Comparison of ENCODE assay signal across 24 cellular contexts in the genomic region with DNA sequence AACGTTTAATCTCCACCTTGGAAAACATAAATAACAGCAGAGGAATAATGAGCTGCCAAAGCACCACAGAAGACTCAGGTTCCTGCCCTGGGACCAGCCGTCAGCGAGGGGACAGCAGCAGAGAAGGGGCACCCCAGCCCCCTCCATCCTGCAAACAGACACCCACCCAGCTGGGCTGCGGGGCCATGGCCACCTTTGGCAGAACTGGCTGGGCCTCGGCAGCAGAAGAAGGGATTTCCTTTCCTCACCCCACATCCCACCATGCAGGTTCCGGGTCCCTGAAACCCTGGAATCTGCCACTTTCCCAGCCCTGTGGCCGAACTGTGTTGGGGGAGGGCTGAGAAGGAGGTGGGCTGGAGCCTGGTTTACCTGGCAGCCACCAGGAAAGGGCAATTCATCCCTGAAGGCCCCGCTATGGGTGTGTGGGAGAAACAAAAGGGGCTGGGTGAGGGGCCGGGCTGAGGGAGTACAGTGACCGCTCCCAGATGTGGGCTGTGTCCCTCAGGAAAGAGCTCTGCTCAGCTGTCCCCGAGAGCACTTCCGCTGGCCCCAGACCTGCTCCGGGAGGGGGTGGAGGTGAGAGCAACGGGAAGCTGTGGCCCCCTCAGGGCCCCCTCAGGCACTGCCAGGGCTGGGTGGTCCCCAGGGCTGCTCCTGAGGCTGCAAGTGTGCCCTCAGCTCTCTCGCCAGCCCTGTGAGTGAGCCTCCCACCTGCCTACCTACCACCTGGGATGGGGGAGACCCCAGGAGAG. TPM values are rescaled to one million over a fixed set of nuclear protein-coding genes. Genes with fewer than 3 reads are reported as not detected.
DNase-seq lines count a peak whose midpoint lies in the region; ATAC-seq, FAIRE-seq and TF ChIP-seq lines count a peak whose summit lies in the region.
"Had no signal": no experiment of that assay in that cellular context is flagged by ENCODE, and none has a peak within 500 bp of the region (broad histone marks: within the 10 kb centered on the region; RNA-seq: fewer than 3 reads in every experiment).

No MANE protein-coding gene starts in this region.

- 63% methylated on average over 15 of the region's 15 CpGs for WGBS in right cardiac atrium
- 82 to 91% methylated on average over 15 of the region's 15 CpGs for WGBS in aorta, 2 donors
- 85 to 86% methylated on average over 15 of the region's 15 CpGs for WGBS in lower leg skin, 2 donors

- H3K4me1 ChIP-seq in left ventricle myocardium inferior, result peaks cover 76% of the 10 kb centered on the region
- no peaks in the 10 kb centered on the region for H3K4me1 ChIP-seq in right cardiac atrium (ENCODE audit: control insufficient read depth, insufficient read depth, low read length)
- H3K4me1 ChIP-seq in endothelial cell of umbilical vein (ENCODE audit: control insufficient read depth, extremely low read depth, insufficient read depth, low read length), result peaks cover 42% of the 10 kb centered on the region
- H3K4me1 ChIP-seq in aorta (ENCODE audit: control insufficient read depth in 1 of 2, insufficient read depth in 2 of 2, low read length in 2 of 2), result no peaks in the 10 kb centered on the region

- BruUV-seq in endothelial cell of umbilical vein (replicated peaks; lab: Mats Ljungman, UMichigan), result no TSS peak

- TF ChIP-seq CTCF in left ventricle myocardium inferior (IDR thresholded peaks at IDR 0.05; ENCODE audit: borderline replicate concordance), result no peak
- TF ChIP-seq CTCF in endothelial cell of umbilical vein (IDR thresholded peaks at IDR 0.05; ENCODE audit: extremely low read depth in 1 of 2, insufficient read depth in 1 of 2, low read depth in 1 of 2, low read length in 2 of 2), result no peak
- TF ChIP-seq CTCF in lower leg skin (IDR thresholded peaks at IDR 0.05), result no peak

- H3K9ac ChIP-seq in endothelial cell of umbilical vein (replicated peaks; ENCODE audit: extremely low read depth, insufficient read depth, low read length), result no peak overlapping the region

- no peak overlapping the region for H2AFZ ChIP-seq in endothelial cell of umbilical vein (ENCODE audit: low read depth, low read length)

- intact Hi-C loops in left ventricle myocardium inferior (cut with micrococcal nuclease) (no loop called here), right cardiac atrium (cut with DNase I) (no loop called here), endothelial cell of umbilical vein (cut with micrococcal nuclease) (no loop called here), posterior vena cava (cut with DNase I) (no loop called here), aorta (cut with DNase I) (no loop called here), lower leg skin (cut with DNase I; ENCODE audit: low total_unique reads) (loop anchor here (5.0 kb wide), 1 partner anchor 131 kb away; no protein-coding TSS in a partner anchor)

- H3K4me3 ChIP-seq in left ventricle myocardium inferior (peak overlapping the region; percentile 77), right cardiac atrium (ENCODE audit: low read length) (no peak overlapping the region), endothelial cell of umbilical vein (replicated peaks in 1 of 3; ENCODE audit: insufficient read depth in 1 of 3, low read depth in 1 of 3, low read length in 3 of 3) (peak overlapping the region in 1 of 3 experiments; percentile 9), aorta (ENCODE audit: low read length in 2 of 2) (no peak overlapping the region), lower leg skin (ENCODE audit: low read depth, poor library complexity, severe bottlenecking) (no peak overlapping the region)
- H3K4me3 ChIP-seq: K562 had no signal

- POLR2A ChIA-PET in endothelial cell of umbilical vein (lab: Charles Lee), result no interaction called here

- H4K20me1 ChIP-seq in endothelial cell of umbilical vein (replicated peaks; ENCODE audit: control insufficient read depth, extremely low read depth, insufficient read depth, low read length), result no peaks in the 10 kb centered on the region

- DNase-seq in left ventricle myocardium inferior (no peak), right cardiac atrium (no peak), endothelial cell of umbilical vein (ENCODE audit: low read depth, low spot score) (no peak), posterior vena cava (ENCODE audit: low spot score) (peak; percentile 67), aorta (peak; percentile 21 to 62), T-helper 1 cell (no peak), lower leg skin (ENCODE audit: low spot score in 2 of 2) (no peak)
- DNase-seq: activated CD4-positive, alpha-beta T cell treated with anti-CD3 and anti-CD28 coated beads for 36 hours; activated naive CD8-positive, alpha-beta T cell treated with anti-CD3 and anti-CD28 coated beads for 36 hours; DMS153; dorsolateral prefrontal cortex; GF-D8; kidney glomerular epithelial cell; NCI-H1930; NCI-H446; NK-92 treated with Interleukin-12 subunit alpha and Interleukin-12 subunit beta, amount 100 ng/mL, for 24 hours had no signal

- CTCF ChIA-PET in endothelial cell of umbilical vein (lab: Charles Lee), result interaction anchor here (1.2 to 3.2 kb wide), 2 partner anchors 137 kb away, joined by 5 to 14 read pairs; no protein-coding TSS in a partner anchor

- H3K36me3 ChIP-seq in left ventricle myocardium inferior (no peaks in the 10 kb centered on the region), endothelial cell of umbilical vein (ENCODE audit: control insufficient read depth in 2 of 2, extremely low read depth in 1 of 2, insufficient read depth in 2 of 2, low read length in 2 of 2) (peaks cover 16 to 43% of the 10 kb centered on the region in 2 experiments), aorta (ENCODE audit: control insufficient read depth in 1 of 2, insufficient read depth in 2 of 2, low read length in 1 of 2) (no peaks in the 10 kb centered on the region)

- H3K27ac ChIP-seq in left ventricle myocardium inferior (replicated peaks) (peak overlapping the region; percentile 35), right cardiac atrium (ENCODE audit: low read length) (no peak overlapping the region), endothelial cell of umbilical vein (ENCODE audit: insufficient read depth, low read depth, low read length) (no peak overlapping the region), aorta (ENCODE audit: low read depth in 1 of 2, low read length in 2 of 2) (no peak overlapping the region)

- H3K4me2 ChIP-seq in endothelial cell of umbilical vein (ENCODE audit: insufficient read depth, low read length), result no peak overlapping the region

- no peak for FAIRE-seq in endothelial cell of umbilical vein (lab: Jason Lieb, UNC)
- FAIRE-seq: bronchial epithelial cell, frontal cortex, GM12891, K562, urothelium cell line had no signal

- ATAC-seq in right cardiac atrium, result no peak
- no peak for ATAC-seq in aorta (ENCODE audit: low FRiP score)
- no peak for ATAC-seq in GM21723 (IDR thresholded peaks at IDR 0.05; ENCODE audit: unreplicated experiment)
- ATAC-seq: activated CD4-positive, alpha-beta T cell treated with anti-CD3 and anti-CD28 coated beads for 36 hours; HCT116; K562; sciatic nerve had no signal

- dilution Hi-C loops in endothelial cell of umbilical vein (cut with MboI; ENCODE audit: extremely low pct_ligation_motif_present, low sequenced_read_pairs), result no loop called here

- H3K9me3 ChIP-seq in left ventricle myocardium inferior (replicated peaks) (no peaks in the 10 kb centered on the region), right cardiac atrium (ENCODE audit: control insufficient read depth, low read length) (no peaks in the 10 kb centered on the region), endothelial cell of umbilical vein (replicated peaks; ENCODE audit: control insufficient read depth, insufficient read depth, low read length) (no peaks in the 10 kb centered on the region), aorta (ENCODE audit: control insufficient read depth, low read length) (no peaks in the 10 kb centered on the region)

- no peaks in the 10 kb centered on the region for H3K9me1 ChIP-seq in endothelial cell of umbilical vein (replicated peaks; ENCODE audit: control insufficient read depth, extremely low read depth, insufficient read depth, low read length)

- TF ChIP-seq POLR2A in endothelial cell of umbilical vein (IDR thresholded peaks at IDR 0.05; ENCODE audit: low read depth, low read length) (peak; percentile 5), lower leg skin (IDR thresholded peaks at IDR 0.05) (no peak)

- H3K27me3 ChIP-seq in left ventricle myocardium inferior (ENCODE audit: low read depth) (no peaks in the 10 kb centered on the region), right cardiac atrium (ENCODE audit: control insufficient read depth, insufficient read depth) (no peaks in the 10 kb centered on the region), endothelial cell of umbilical vein (ENCODE audit: control insufficient read depth in 2 of 2, insufficient read depth in 2 of 2, low read length in 2 of 2) (no peaks in the 10 kb centered on the region), aorta (ENCODE audit: control insufficient read depth in 1 of 2, insufficient read depth in 2 of 2, low read length in 1 of 2) (no peaks in the 10 kb centered on the region)

- H3K79me2 ChIP-seq in endothelial cell of umbilical vein (ENCODE audit: control insufficient read depth, insufficient read depth, low read length), result peaks cover 60% of the 10 kb centered on the region

RNA-seq across cellular contexts. Expression of gene PGF, which starts 3.8 kb away (rescaled TPM):
- total RNA-seq in left ventricle myocardium inferior (4.2 TPM), right cardiac atrium (1 to 10 TPM; 2.9 to 5.9 (median 4.1) TPM), endothelial cell of umbilical vein (206 and 254 TPM in 2 replicates), posterior vena cava (10 to 100 TPM in 1 of 2 donors, 1 to 10 TPM in 1; 7.7 to 11.2 TPM), aorta (10 to 100 TPM; 29.1 to 33.7 TPM), lower leg skin (10 to 100 TPM in 3 of 4 donors, 1 to 10 TPM in 1; 9.8 to 22.3 (median 14.0) TPM)
- polyA plus RNA-seq in right cardiac atrium (4.3 TPM), endothelial cell of umbilical vein (89.0 and 102 TPM in 2 replicates), aorta (10 to 100 TPM in 1 of 2 donors, 1 to 10 TPM in 1; 7.6 to 16.3 TPM)
- 47.5 and 62.9 TPM in 2 replicates for polyA plus RNA-seq in endothelial cell of umbilical vein (2011; cell fraction: cytosol; rRNA removed)
- 103 TPM in 2 replicates for polyA plus RNA-seq in endothelial cell of umbilical vein (2011; cell fraction: nucleus; rRNA removed)
- 68.6 and 97.1 TPM in 2 replicates for polyA plus RNA-seq in endothelial cell of umbilical vein (2012)
- 49.2 and 69.1 TPM in 2 replicates for polyA minus RNA-seq in endothelial cell of umbilical vein
- polyA minus RNA-seq in endothelial cell of umbilical vein (2011; cell fraction: cytosol; rRNA and poly(A)+ RNA removed), result not detected
- 84.1 and 105 TPM in 2 replicates for polyA minus RNA-seq in endothelial cell of umbilical vein (2011; cell fraction: nucleus; rRNA and poly(A)+ RNA removed)

RNA-seq across cellular contexts. Expression of gene RPS6KL1, which starts 28.6 kb away (rescaled TPM):
- total RNA-seq in left ventricle myocardium inferior (20.5 TPM), right cardiac atrium (10 to 100 TPM; 13.9 to 20.7 (median 17.3) TPM), endothelial cell of umbilical vein (23.8 and 25.6 TPM in 2 replicates), posterior vena cava (10 to 100 TPM in 1 of 2 donors, 1 to 10 TPM in 1; 9.6 to 17.0 TPM), aorta (10 to 100 TPM; 12.6 to 17.3 TPM), lower leg skin (1 to 10 TPM in 2 of 4 donors, under 1 TPM in 2; 0.38 to 3.7 (median 2.1) TPM)
- polyA plus RNA-seq in right cardiac atrium (10.5 TPM), endothelial cell of umbilical vein (10.2 TPM in 2 replicates), aorta (10 to 100 TPM in 1 of 2 donors, 1 to 10 TPM in 1; 3.3 to 13.8 TPM)
- 8.3 and 9.6 TPM in 2 replicates for polyA plus RNA-seq in endothelial cell of umbilical vein (2011; cell fraction: cytosol; rRNA removed)
- 44.8 and 45.3 TPM in 2 replicates for polyA plus RNA-seq in endothelial cell of umbilical vein (2011; cell fraction: nucleus; rRNA removed)
- 15.8 and 17.7 TPM in 2 replicates for polyA plus RNA-seq in endothelial cell of umbilical vein (2012)
- 22.9 and 29.7 TPM in 2 replicates for polyA minus RNA-seq in endothelial cell of umbilical vein
- polyA minus RNA-seq in endothelial cell of umbilical vein (2011; cell fraction: cytosol; rRNA and poly(A)+ RNA removed), result 1.3 TPM
- 21.8 and 24.8 TPM in 2 replicates for polyA minus RNA-seq in endothelial cell of umbilical vein (2011; cell fraction: nucleus; rRNA and poly(A)+ RNA removed)

RNA-seq across cellular contexts. Expression of gene EIF2B2, which starts 51.1 kb away (rescaled TPM):
- 31.5 TPM for total RNA-seq in left ventricle myocardium inferior
- total RNA-seq in right cardiac atrium, result 10 to 100 TPM; 29.4 to 39.9 (median 35.9) TPM
- polyA plus RNA-seq in right cardiac atrium, result 25.9 TPM
- total RNA-seq in endothelial cell of umbilical vein, result 97.0 and 103 TPM in 2 replicates
- polyA plus RNA-seq in endothelial cell of umbilical vein, result 143 and 146 TPM in 2 replicates
- polyA plus RNA-seq in endothelial cell of umbilical vein (2011; cell fraction: cytosol; rRNA removed), result 124 and 125 TPM in 2 replicates
- 101 and 104 TPM in 2 replicates for polyA plus RNA-seq in endothelial cell of umbilical vein (2011; cell fraction: nucleus; rRNA removed)
- polyA plus RNA-seq in endothelial cell of umbilical vein (2012), result 71.5 and 81.7 TPM in 2 replicates
- polyA minus RNA-seq in endothelial cell of umbilical vein, result 89.0 and 115 TPM in 2 replicates
- polyA minus RNA-seq in endothelial cell of umbilical vein (2011; cell fraction: cytosol; rRNA and poly(A)+ RNA removed), result 36.6 TPM
- polyA minus RNA-seq in endothelial cell of umbilical vein (2011; cell fraction: nucleus; rRNA and poly(A)+ RNA removed), result 65.0 and 65.2 TPM in 2 replicates
- 10 to 100 TPM; 22.3 to 29.5 TPM for total RNA-seq in posterior vena cava
- total RNA-seq in aorta, result 10 to 100 TPM; 37.4 to 39.8 TPM
- polyA plus RNA-seq in aorta, result 10 to 100 TPM in 1 of 2 donors, 1 to 10 TPM in 1; 9.5 to 34.8 TPM
- 10 to 100 TPM; 37.0 to 45.6 (median 37.9) TPM for total RNA-seq in lower leg skin

Comparison
In these comparisons a context has a peak if more than half of its experiments do, and no peak if none do; other contexts are left out.
1. DNase-seq: peak in posterior vena cava (single experiment) and aorta (2 of 2); none in left ventricle myocardium inferior (single experiment), right cardiac atrium (0 of 3), endothelial cell of umbilical vein (single experiment), T-helper 1 cell (0 of 5) and lower leg skin (0 of 2).